9 cellular contexts compared by ENCODE assay signal in the genomic region with DNA sequence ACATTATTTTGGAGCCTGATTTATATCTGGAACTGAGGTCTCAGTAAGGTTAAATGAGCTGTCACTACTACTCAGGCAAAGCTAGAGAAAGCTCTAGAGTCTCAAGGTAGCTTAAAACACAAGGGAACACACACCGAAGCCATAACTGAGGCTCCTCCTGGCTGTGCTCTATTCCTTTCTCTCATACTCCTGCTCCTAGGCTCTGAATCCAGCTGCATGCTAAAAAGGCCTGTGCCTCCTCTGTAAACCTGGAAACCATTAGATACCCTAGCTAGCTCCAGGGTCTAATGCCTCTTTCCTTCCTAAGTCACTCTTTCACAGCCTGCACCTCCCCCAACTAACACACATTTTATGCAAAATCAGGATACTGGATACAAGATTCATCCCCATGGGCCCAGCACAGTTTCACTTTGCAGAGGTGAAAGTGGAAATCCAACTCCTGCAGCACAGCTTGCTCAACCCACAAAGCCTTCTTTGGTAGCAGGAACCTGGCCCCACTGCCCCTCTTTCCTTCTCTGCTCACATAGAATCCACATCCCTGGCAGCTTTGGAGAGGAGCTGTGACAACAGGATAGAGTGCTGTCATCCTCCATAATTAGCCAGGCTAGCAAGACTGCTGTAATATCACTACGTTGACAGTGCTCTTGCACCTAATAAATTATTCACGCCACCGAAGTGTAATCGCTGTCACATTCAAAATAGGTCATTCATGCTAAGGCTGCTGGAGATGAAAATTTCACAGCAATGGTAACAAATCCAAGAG. TPM values are rescaled to one million over a fixed set of nuclear protein-coding genes. Genes with fewer than 3 reads are reported as not detected.
DNase-seq lines count a peak whose midpoint lies in the region; ATAC-seq, FAIRE-seq and TF ChIP-seq lines count a peak whose summit lies in the region.
"Had no signal": no experiment of that assay in that cellular context is flagged by ENCODE, and none has a peak within 500 bp of the region (broad histone marks: within the 10 kb centered on the region; RNA-seq: fewer than 3 reads in every experiment).

No MANE protein-coding gene starts in this region.

- H2AFZ ChIP-seq in OCI-LY3 (ENCODE audit: low read depth, low read length), result no peak overlapping the region
- H2AFZ ChIP-seq in mesenchymal stem cell (ENCODE audit: low read depth, low read length), result peak overlapping the region; percentile 69
- H2AFZ ChIP-seq in HepG2 (ENCODE audit: low read length), result no peak overlapping the region

- no peak overlapping the region for H3K23ac ChIP-seq in mesenchymal stem cell (ENCODE audit: low read length in 2 of 2)

- TF ChIP-seq POLR2A in HepG2 (IDR thresholded peaks at IDR 0.05; ENCODE audit: insufficient read depth in 1 of 2, low read depth in 2 of 2, low read length in 2 of 2), result no peak

- H2BK15ac ChIP-seq in mesenchymal stem cell (ENCODE audit: low read depth, poor library complexity, severe bottlenecking), result no peak overlapping the region

- H3K4me3 ChIP-seq in OCI-LY3 (ENCODE audit: low read length), result no peak overlapping the region
- H3K4me3 ChIP-seq in mesenchymal stem cell (ENCODE audit: insufficient read depth in 1 of 2, low read depth in 1 of 2, low read length in 2 of 2), result no peak overlapping the region
- no peak overlapping the region for H3K4me3 ChIP-seq in HepG2 (replicated peaks in 1 of 3; ENCODE audit: insufficient read depth in 1 of 3, low read depth in 2 of 3, low read length in 3 of 3)

- no TSS peak for BruUV-seq in HepG2 (replicated peaks; lab: Mats Ljungman, UMichigan)

- H3K36me3 ChIP-seq in OCI-LY3 (replicated peaks; ENCODE audit: low read depth, low read length) (peaks cover 31% of the 10 kb centered on the region), mesenchymal stem cell (ENCODE audit: control insufficient read depth in 1 of 2, insufficient read depth in 2 of 2, low read depth in 1 of 2, low read length in 2 of 2) (no peaks in the 10 kb centered on the region), HepG2 (replicated peaks in 1 of 2; ENCODE audit: control insufficient read depth in 1 of 2, insufficient read depth in 2 of 2, low read length in 2 of 2) (no peaks in the 10 kb centered on the region)

- H3K9ac ChIP-seq in OCI-LY3 (ENCODE audit: low read length), result no peak overlapping the region
- no peak overlapping the region for H3K9ac ChIP-seq in mesenchymal stem cell (ENCODE audit: low read length)
- no peak overlapping the region for H3K9ac ChIP-seq in HepG2 (ENCODE audit: insufficient read depth, low read depth, low read length)

- H3K27me3 ChIP-seq in OCI-LY3 (ENCODE audit: low read depth, low read length), result no peaks in the 10 kb centered on the region
- H3K27me3 ChIP-seq in mesenchymal stem cell (ENCODE audit: control insufficient read depth in 1 of 2, insufficient read depth in 1 of 2, low read length in 2 of 2), result peaks cover 5 to 18% of the 10 kb centered on the region in 2 experiments
- peaks cover 1 to 23% of the 10 kb centered on the region in 2 experiments; a peak in 2 of 5 replicates for H3K27me3 ChIP-seq in HepG2 (ENCODE audit: control insufficient read depth in 1 of 2, insufficient read depth in 2 of 2, low read length in 2 of 2)

- H4K91ac ChIP-seq in mesenchymal stem cell (ENCODE audit: low read length), result no peak overlapping the region

- H3K27ac ChIP-seq in OCI-LY3 (ENCODE audit: low read length) (peak overlapping the region; percentile 28; the same call in 1 of the 2 replicates), mesenchymal stem cell (ENCODE audit: low read length, poor library complexity, severe bottlenecking) (no peak overlapping the region), HepG2 (ENCODE audit: extremely low read length, insufficient read depth, low read length) (no peak overlapping the region)

- no peak overlapping the region for H2AK5ac ChIP-seq in mesenchymal stem cell (ENCODE audit: low read length, severe bottlenecking)

- peak; percentile 35 for ATAC-seq in HG02885 (IDR thresholded peaks at IDR 0.05; ENCODE audit: poor library complexity, unreplicated experiment)
- ATAC-seq in HepG2, result no peak
- ATAC-seq in HG03460 (IDR thresholded peaks at IDR 0.05; ENCODE audit: unreplicated experiment), result no peak

- WGBS in mesenchymal stem cell, result 72% methylated on average over 5 of the region's 5 CpGs
- WGBS in HepG2 (ENCODE audit: low lambda C conversion rate), result 62% methylated on average over 5 of the region's 5 CpGs

- intact Hi-C loops in HepG2 (cut with micrococcal nuclease; ENCODE audit: unreplicated experiment), result no loop called here

- H3K14ac ChIP-seq in mesenchymal stem cell (ENCODE audit: low read length in 2 of 2), result no peak overlapping the region

- H3K4me1 ChIP-seq in OCI-LY3 (ENCODE audit: low read length), result peaks cover 37% of the 10 kb centered on the region
- H3K4me1 ChIP-seq in mesenchymal stem cell (ENCODE audit: control insufficient read depth, insufficient read depth, low read depth, low read length), result no peaks in the 10 kb centered on the region
- no peaks in the 10 kb centered on the region for H3K4me1 ChIP-seq in HepG2 (ENCODE audit: insufficient read depth, low read length)

- H4K20me1 ChIP-seq in OCI-LY3 (ENCODE audit: insufficient read depth, low read length), result peaks cover 96% of the 10 kb centered on the region
- no peaks in the 10 kb centered on the region for H4K20me1 ChIP-seq in HepG2 (ENCODE audit: insufficient read depth, low read length)

- no peak for TF ChIP-seq RAD21 in HepG2 (CRISPR knock-in tag; IDR thresholded peaks at IDR 0.05)

- CTCF ChIA-PET in HepG2 (lab: Yijun Ruan, JAX; ENCODE audit: low intra/inter-chr PET ratio, low total read pairs), result no interaction called here

- H3K79me2 ChIP-seq in OCI-LY3 (ENCODE audit: low read length) (peaks cover 94% of the 10 kb centered on the region), HepG2 (ENCODE audit: insufficient read depth, low read length) (no peaks in the 10 kb centered on the region)

- no peak overlapping the region for H3K4ac ChIP-seq in mesenchymal stem cell (ENCODE audit: low read depth in 1 of 2, low read length in 2 of 2)

- in situ Hi-C loops in HepG2 (cut with HindIII; ENCODE audit: extremely low pct_ligation_motif_present, low pct_unique_long_range_greater_than_20kb), result no loop called here

- FAIRE-seq in HepG2 (lab: Jason Lieb, UNC), result no peak

- H4K8ac ChIP-seq in mesenchymal stem cell (ENCODE audit: low read length), result no peak overlapping the region

- POLR2A ChIA-PET in HepG2 (lab: Yijun Ruan, JAX), result no interaction called here

- H3K4me2 ChIP-seq in OCI-LY3 (ENCODE audit: low read length), result no peak overlapping the region
- no peak overlapping the region for H3K4me2 ChIP-seq in mesenchymal stem cell (ENCODE audit: low read length, poor library complexity, severe bottlenecking)
- no peak overlapping the region for H3K4me2 ChIP-seq in HepG2 (ENCODE audit: low read depth, low read length)

- H2BK12ac ChIP-seq in mesenchymal stem cell (ENCODE audit: low read length in 2 of 2), result no peak overlapping the region

- H3K79me1 ChIP-seq in mesenchymal stem cell (replicated peaks; ENCODE audit: low read length, poor library complexity, severe bottlenecking), result no peaks in the 10 kb centered on the region

- H2BK120ac ChIP-seq in mesenchymal stem cell (ENCODE audit: low read depth, low read length), result no peak overlapping the region

- no peaks in the 10 kb centered on the region for H3K9me3 ChIP-seq in OCI-LY3 (ENCODE audit: insufficient read depth, low read length)
- no peaks in the 10 kb centered on the region for H3K9me3 ChIP-seq in mesenchymal stem cell (ENCODE audit: control insufficient read depth, low read length)
- H3K9me3 ChIP-seq in HepG2 (ENCODE audit: low read length), result no peaks in the 10 kb centered on the region

- no peak for TF ChIP-seq CTCF in OCI-LY3 (IDR thresholded peaks at IDR 0.05; ENCODE audit: low read depth, low read length)
- no peak for TF ChIP-seq CTCF in HepG2 (CRISPR knock-in tag; IDR thresholded peaks at IDR 0.05)

- DNase-seq in DMS153 treated with DMSO at 0.1 percent for 48 hours (lab: John Stamatoyannopoulos, UW; ENCODE audit: unreplicated experiment) (peak; percentile 45), mesenchymal stem cell (no peak), occipital lobe (lab: John Stamatoyannopoulos, UW) (no peak), HepG2 (ENCODE audit: low spot score) (no peak)
- DNase-seq in stimulated activated CD4-positive, alpha-beta T cell treated with anti-CD3 and anti-CD28 coated beads, Interleukin-12 subunit alpha, Interleukin-12 subunit beta, amount 100 ng/mL, for 4 hours, result no peak
- DNase-seq: activated gamma-delta T cell treated with Interleukin-2 at 50 U/mL for 16 hours had no signal

- no peak overlapping the region for H3K18ac ChIP-seq in mesenchymal stem cell (ENCODE audit: low read depth in 1 of 2, low read length in 2 of 2)

- no peak for TF ChIP-seq EP300 in HepG2 (IDR thresholded peaks at IDR 0.05; ENCODE audit: low read depth in 2 of 2, low read length in 2 of 2)
- no peak for TF ChIP-seq EP300 in HepG2 (CRISPR knock-in tag; IDR thresholded peaks at IDR 0.05; ENCODE audit: borderline replicate concordance)

- peak overlapping the region; percentile 3 for H2BK5ac ChIP-seq in mesenchymal stem cell (ENCODE audit: low read depth, low read length, poor library complexity, severe bottlenecking)

RNA-seq across cellular contexts. Expression of a gene that starts 16.9 kb away (rescaled TPM):
- polyA plus RNA-seq in mesenchymal stem cell (2013, experiment 1 of 2), result 0.62 TPM
- polyA plus RNA-seq in mesenchymal stem cell (2013, experiment 2 of 2), result 0.41 TPM
- total RNA-seq in occipital lobe (17.8 TPM), HepG2 (2016; rRNA removed; fragmentation: Illumina TruSeq; extraction: Trizol) (0.02 and 0.06 TPM in 2 replicates)
- not detected in 2 replicates for total RNA-seq in HepG2 (2016; cell fraction: cytosol; rRNA removed; fragmentation: Illumina TruSeq; extraction: Trizol; ENCODE audit: low read depth)
- total RNA-seq in HepG2 (2016; cell fraction: insoluble cytoplasmic fraction; rRNA removed; fragmentation: Illumina TruSeq; extraction: Trizol), result 0.03 and 0.09 TPM in 2 replicates
- total RNA-seq in HepG2 (2016; cell fraction: membrane; rRNA removed; fragmentation: Illumina TruSeq; extraction: Trizol), result not detected in 2 replicates
- not detected in 2 replicates for total RNA-seq in HepG2 (2016; cell fraction: nucleus; rRNA removed; fragmentation: Illumina TruSeq; extraction: Trizol)
- polyA plus RNA-seq in HepG2 (2011; rRNA removed), result 0.05 and 0.16 TPM in 2 replicates
- 0.01 and 0.03 TPM in 2 replicates for polyA plus RNA-seq in HepG2 (2011; cell fraction: cytosol; rRNA removed)
- polyA plus RNA-seq in HepG2 (2011; cell fraction: nucleus; rRNA removed), result not detected in 2 replicates
- polyA plus RNA-seq in HepG2 (2012), result 0.05 TPM in 2 replicates
- polyA plus RNA-seq in HepG2 (2016; cell fraction: cytosol; fragmentation: Illumina TruSeq; extraction: Trizol; ENCODE audit: low read depth), result 0.02 TPM in 1 of 2 replicates, not detected in the other
- 0.07 TPM in 1 of 2 replicates, not detected in the other for polyA plus RNA-seq in HepG2 (2016; cell fraction: insoluble cytoplasmic fraction; fragmentation: Illumina TruSeq; extraction: Trizol; ENCODE audit: low read depth)
- polyA plus RNA-seq in HepG2 (2016; cell fraction: membrane; fragmentation: Illumina TruSeq; extraction: Trizol; ENCODE audit: low read depth), result 0.03 TPM in 1 of 2 replicates, not detected in the other
- polyA plus RNA-seq in HepG2 (2016; cell fraction: nucleus; fragmentation: Illumina TruSeq; extraction: Trizol; ENCODE audit: insufficient read depth, low read depth), result 0.18 TPM in 1 of 2 replicates, not detected in the other
- 0.33 TPM in 1 of 2 replicates, not detected in the other for polyA minus RNA-seq in HepG2 (2011; rRNA and poly(A)+ RNA removed; ENCODE audit: low replicate concordance)
- not detected in 2 replicates for polyA minus RNA-seq in HepG2 (2011; cell fraction: cytosol; rRNA and poly(A)+ RNA removed)
- polyA minus RNA-seq in HepG2 (2011; cell fraction: nucleus; rRNA and poly(A)+ RNA removed), result not detected in 2 replicates

Comparison
In these comparisons a context has a peak if more than half of its experiments do, and no peak if none do; other contexts are left out.
1. RNA of a gene that starts 16.9 kb away (total RNA-seq): 17.8 TPM in occipital lobe (single experiment); 0.02 to 0.09 TPM in HepG2; every median in the first group is over 10 times any median in the second.